Comparison of ENCODE assay signal across 19 cellular contexts in the genomic region with DNA sequence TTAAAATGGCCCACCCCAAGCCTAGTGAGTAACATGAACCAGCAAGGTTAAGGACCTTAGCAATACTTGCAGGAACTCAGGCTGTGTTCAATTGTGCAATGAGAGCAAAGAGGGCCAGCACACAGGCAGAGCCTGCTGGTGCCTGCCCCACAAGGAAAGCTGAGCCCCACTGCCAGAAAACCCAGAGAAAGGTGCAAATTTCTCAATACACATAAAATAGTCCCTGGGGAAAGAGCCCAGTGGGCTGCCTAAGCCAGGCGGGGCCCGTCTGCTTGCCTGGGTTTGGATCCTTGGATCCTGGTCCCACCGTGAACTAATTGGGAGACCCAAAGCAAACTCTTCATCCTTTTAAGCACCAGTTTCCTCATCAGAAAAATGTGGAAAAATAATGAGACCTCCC.
DNase-seq lines count a peak whose midpoint lies in the region; ATAC-seq and TF ChIP-seq lines count a peak whose summit lies in the region.
"Had no signal": no experiment of that assay in that cellular context is flagged by ENCODE, and none has a peak within 500 bp of the region (broad histone marks: within the 10 kb centered on the region; RNA-seq: fewer than 3 reads in every experiment).

No MANE protein-coding gene starts in this region.

- H3K9me3 Mint-ChIP-seq in activated CD8-positive, alpha-beta memory T cell treated with anti-CD3 and anti-CD28 coated beads, Interleukin-2, amount 10 ng/mL, durations not matched to agents 7 days and 5 days (ENCODE audit: low read depth): no peaks in the 10 kb centered on the region
- H3K9me3 Mint-ChIP-seq in osteocyte (ENCODE audit: unreplicated experiment) (no peaks in the 10 kb centered on the region), mesothelial cell of epicardium (no peaks in the 10 kb centered on the region)
- H3K9me3 Mint-ChIP-seq: CD8-positive, alpha-beta T cell; HFFc6; IgD-negative memory B cell had no signal

- no peaks in the 10 kb centered on the region for H3K4me1 Mint-ChIP-seq in activated CD8-positive, alpha-beta memory T cell treated with anti-CD3 and anti-CD28 coated beads, Interleukin-2, amount 10 ng/mL, durations not matched to agents 7 days and 5 days
- H3K4me1 Mint-ChIP-seq in osteocyte (ENCODE audit: unreplicated experiment): no peaks in the 10 kb centered on the region
- no peaks in the 10 kb centered on the region for H3K4me1 Mint-ChIP-seq in mesothelial cell of epicardium
- H3K4me1 Mint-ChIP-seq: B cell, IgD-negative memory B cell had no signal

- no peak for ATAC-seq in activated CD8-positive, alpha-beta memory T cell treated with anti-CD3 and anti-CD28 coated beads, Interleukin-2, amount 10 ng/mL, durations not matched to agents 7 days and 5 days
- ATAC-seq in HG03159 (IDR thresholded peaks at IDR 0.05; ENCODE audit: unreplicated experiment): no peak
- ATAC-seq: CD8-positive, alpha-beta T cell; HCT116; HepG2 had no signal

- H3K36me3 Mint-ChIP-seq in activated CD8-positive, alpha-beta memory T cell treated with anti-CD3 and anti-CD28 coated beads, Interleukin-2, amount 10 ng/mL, durations not matched to agents 7 days and 5 days: no peaks in the 10 kb centered on the region
- H3K36me3 Mint-ChIP-seq in osteocyte (ENCODE audit: unreplicated experiment) (no peaks in the 10 kb centered on the region), mesothelial cell of epicardium (no peaks in the 10 kb centered on the region)
- H3K36me3 Mint-ChIP-seq: CD8-positive, alpha-beta T cell; IgD-negative memory B cell had no signal

- CTCF ChIA-PET in activated CD8-positive, alpha-beta memory T cell treated with anti-CD3 and anti-CD28 coated beads, Interleukin-2, amount 10 ng/mL, durations not matched to agents 7 days and 5 days (lab: Charles Lee): no interaction called here
- CTCF ChIA-PET in RWPE1 (lab: Yijun Ruan, JAX): no interaction called here

- no peak overlapping the region for H3K27ac Mint-ChIP-seq in activated CD8-positive, alpha-beta memory T cell treated with anti-CD3 and anti-CD28 coated beads, Interleukin-2, amount 10 ng/mL, durations not matched to agents 7 days and 5 days
- H3K27ac Mint-ChIP-seq in osteocyte (ENCODE audit: unreplicated experiment): no peak overlapping the region
- no peak overlapping the region for H3K27ac Mint-ChIP-seq in mesothelial cell of epicardium
- H3K27ac Mint-ChIP-seq: B cell; CD8-positive, alpha-beta T cell; HFFc6; IgD-negative memory B cell had no signal

- H3K27me3 Mint-ChIP-seq in activated CD8-positive, alpha-beta memory T cell treated with anti-CD3 and anti-CD28 coated beads, Interleukin-2, amount 10 ng/mL, durations not matched to agents 7 days and 5 days: no peaks in the 10 kb centered on the region
- H3K27me3 Mint-ChIP-seq in osteocyte (ENCODE audit: unreplicated experiment) (no peaks in the 10 kb centered on the region), mesothelial cell of epicardium (ENCODE audit: low read depth) (peaks cover 32% of the 10 kb centered on the region)
- H3K27me3 Mint-ChIP-seq: IgD-negative memory B cell had no signal

- peak overlapping the region; percentile 64 for H3K27ac ChIP-seq in RWPE1
- H3K27ac ChIP-seq: BLaER1 treated with 17β-estradiol and CSF1 and Interleukin-3, amounts not matched to agents 10 nM and 100 nM had no signal

- H3K4me3 Mint-ChIP-seq in activated CD8-positive, alpha-beta memory T cell treated with anti-CD3 and anti-CD28 coated beads, Interleukin-2, amount 10 ng/mL, durations not matched to agents 7 days and 5 days: no peak overlapping the region
- H3K4me3 Mint-ChIP-seq in osteocyte (ENCODE audit: unreplicated experiment) (no peak overlapping the region), mesothelial cell of epicardium (no peak overlapping the region)
- H3K4me3 Mint-ChIP-seq: B cell; CD8-positive, alpha-beta T cell; HFFc6; IgD-negative memory B cell had no signal

- POLR2A ChIA-PET in RWPE1 (lab: Yijun Ruan, JAX; ENCODE audit: low non-redundant PET): no interaction called here

- DNase-seq in activated CD8-positive, alpha-beta memory T cell treated with anti-CD3 and anti-CD28 coated beads, Interleukin-2, amount 10 ng/mL, durations not matched to agents 7 days and 5 days: peak; percentile 1
- DNase-seq in activated CD8-positive, alpha-beta memory T cell treated with anti-CD3 and anti-CD28 coated beads, Interleukin-2, amount 50 U/mL, for 48 hours: no peak
- DNase-seq in RWPE1 (ENCODE audit: low spot score): no peak
- DNase-seq in osteocyte (ENCODE audit: extremely low spot score, unreplicated experiment): peak; percentile 64
- no peak for DNase-seq in mesothelial cell of epicardium (ENCODE audit: low spot score in 2 of 2, unreplicated experiment in 2 of 2)
- DNase-seq: Calu3; CD8-positive, alpha-beta T cell; DMS 273 treated with DMSO at 0.1 percent for 48 hours; DMS79; GDM1; GOT3; H7; HFFc6 had no signal

- TF ChIP-seq CTCF in RWPE1 (conservative IDR thresholded peaks at IDR 0.05; ENCODE audit: low read depth) (no peak), osteocyte (IDR thresholded peaks at IDR 0.05) (no peak), mesothelial cell of epicardium (IDR thresholded peaks at IDR 0.05; ENCODE audit: unreplicated experiment) (no peak)

Comparison
In these comparisons a context has a peak if more than half of its experiments do, and no peak if none do; other contexts are left out.
1. DNase-seq: peak in activated CD8-positive, alpha-beta memory T cell treated with anti-CD3 and anti-CD28 coated beads, Interleukin-2, amount 10 ng/mL, durations not matched to agents 7 days and 5 days (single experiment) and osteocyte (single experiment); none in activated CD8-positive, alpha-beta memory T cell treated with anti-CD3 and anti-CD28 coated beads, Interleukin-2, amount 50 U/mL, for 48 hours (single experiment), RWPE1 (single experiment) and mesothelial cell of epicardium (0 of 2).